15 cellular contexts compared by ENCODE assay signal in genomic region chrX:102560423-102561068, GRCh38. TPM values are rescaled to one million over a fixed set of nuclear protein-coding genes. Genes with fewer than 3 reads are reported as not detected.
DNase-seq lines count a peak whose midpoint lies in the region; ATAC-seq and TF ChIP-seq lines count a peak whose summit lies in the region.
"Had no signal": no experiment of that assay in that cellular context is flagged by ENCODE, and none has a peak within 500 bp of the region (broad histone marks: within the 10 kb centered on the region; RNA-seq: fewer than 3 reads in every experiment).

No MANE protein-coding gene starts in this region.

- no peak overlapping the region for H3K4me3 ChIP-seq in effector memory CD4-positive, alpha-beta T cell (ENCODE audit: insufficient read depth, low read depth, low read length, poor library complexity, severe bottlenecking)

- no peaks in the 10 kb centered on the region for H3K9me3 Mint-ChIP-seq in activated CD4-positive, alpha-beta memory T cell treated with anti-CD3 and anti-CD28 coated beads, Interleukin-2, amount 10 ng/mL, durations not matched to agents 7 days and 5 days
- H3K9me3 Mint-ChIP-seq in activated CD4-positive, alpha-beta memory T cell treated with anti-CD3 and anti-CD28 coated beads for 36 hours: no peaks in the 10 kb centered on the region
- no peaks in the 10 kb centered on the region for H3K9me3 Mint-ChIP-seq in activated CD8-positive, alpha-beta T cell treated with anti-CD3 and anti-CD28 coated beads for 36 hours
- H3K9me3 Mint-ChIP-seq: CD8-positive, alpha-beta T cell had no signal

- intact Hi-C loops in activated CD4-positive, alpha-beta memory T cell treated with anti-CD3 and anti-CD28 coated beads for 36 hours (cut with micrococcal nuclease): loop anchor here (10.0 kb wide), 1 partner anchor 94 kb away; the partner anchor contains the start of gene GPRASP1
- intact Hi-C loops in activated CD8-positive, alpha-beta T cell treated with anti-CD3 and anti-CD28 coated beads for 36 hours (cut with micrococcal nuclease): no loop called here

- peak; percentile 30 for ATAC-seq in activated CD8-positive, alpha-beta T cell treated with anti-CD3 and anti-CD28 coated beads for 36 hours
- ATAC-seq: CD8-positive, alpha-beta T cell had no signal

- CTCF ChIA-PET in activated CD4-positive, alpha-beta memory T cell treated with anti-CD3 and anti-CD28 coated beads, Interleukin-2, amount 10 ng/mL, durations not matched to agents 7 days and 5 days (lab: Charles Lee): no interaction called here
- CTCF ChIA-PET in activated CD4-positive, alpha-beta memory T cell treated with anti-CD3 and anti-CD28 coated beads for 36 hours (lab: Charles Lee): no interaction called here
- CTCF ChIA-PET in activated CD8-positive, alpha-beta T cell treated with anti-CD3 and anti-CD28 coated beads for 36 hours (lab: Charles Lee): no interaction called here

- no peak for TF ChIP-seq CTCF in activated CD8-positive, alpha-beta T cell treated with anti-CD3 and anti-CD28 coated beads for 36 hours (IDR thresholded peaks at IDR 0.05)

- H3K9me3 ChIP-seq in effector memory CD4-positive, alpha-beta T cell (ENCODE audit: control insufficient read depth, low read length): no peaks in the 10 kb centered on the region

- POLR2A ChIA-PET in activated CD4-positive, alpha-beta memory T cell treated with anti-CD3 and anti-CD28 coated beads, Interleukin-2, amount 10 ng/mL, durations not matched to agents 7 days and 5 days (lab: Charles Lee): no interaction called here
- POLR2A ChIA-PET in activated CD4-positive, alpha-beta memory T cell treated with anti-CD3 and anti-CD28 coated beads for 36 hours (lab: Charles Lee): interaction anchor here (1.6 kb wide), 1 partner anchor 38 kb away, joined by 4 read pairs; the partner anchor contains the start of gene ARMCX5
- POLR2A ChIA-PET in activated CD8-positive, alpha-beta T cell treated with anti-CD3 and anti-CD28 coated beads for 36 hours (lab: Charles Lee): no interaction called here

- H3K27ac ChIP-seq in effector memory CD4-positive, alpha-beta T cell (ENCODE audit: insufficient read depth, low read length, poor library complexity, severe bottlenecking): no peak overlapping the region

- H3K4me1 Mint-ChIP-seq in activated CD4-positive, alpha-beta memory T cell treated with anti-CD3 and anti-CD28 coated beads, Interleukin-2, amount 10 ng/mL, durations not matched to agents 7 days and 5 days: no peaks in the 10 kb centered on the region
- no peaks in the 10 kb centered on the region for H3K4me1 Mint-ChIP-seq in activated CD4-positive, alpha-beta memory T cell treated with anti-CD3 and anti-CD28 coated beads for 36 hours (ENCODE audit: low read depth)
- no peaks in the 10 kb centered on the region for H3K4me1 Mint-ChIP-seq in activated CD8-positive, alpha-beta T cell treated with anti-CD3 and anti-CD28 coated beads for 36 hours (ENCODE audit: low read depth)
- H3K4me1 Mint-ChIP-seq: CD14-positive monocyte, H9 had no signal

- H3K27me3 ChIP-seq in effector memory CD4-positive, alpha-beta T cell (replicated peaks; ENCODE audit: control insufficient read depth, insufficient read depth, low read length, poor library complexity, severe bottlenecking): no peaks in the 10 kb centered on the region

- H3K36me3 Mint-ChIP-seq in activated CD4-positive, alpha-beta memory T cell treated with anti-CD3 and anti-CD28 coated beads, Interleukin-2, amount 10 ng/mL, durations not matched to agents 7 days and 5 days (ENCODE audit: low read depth): no peaks in the 10 kb centered on the region
- no peaks in the 10 kb centered on the region for H3K36me3 Mint-ChIP-seq in activated CD4-positive, alpha-beta memory T cell treated with anti-CD3 and anti-CD28 coated beads for 36 hours
- no peaks in the 10 kb centered on the region for H3K36me3 Mint-ChIP-seq in activated CD8-positive, alpha-beta T cell treated with anti-CD3 and anti-CD28 coated beads for 36 hours (ENCODE audit: low read depth)
- H3K36me3 Mint-ChIP-seq: CD14-positive monocyte; CD8-positive, alpha-beta T cell had no signal

- H3K27me3 Mint-ChIP-seq in activated CD4-positive, alpha-beta memory T cell treated with anti-CD3 and anti-CD28 coated beads, Interleukin-2, amount 10 ng/mL, durations not matched to agents 7 days and 5 days: peaks cover 1% of the 10 kb centered on the region
- no peaks in the 10 kb centered on the region for H3K27me3 Mint-ChIP-seq in activated CD4-positive, alpha-beta memory T cell treated with anti-CD3 and anti-CD28 coated beads for 36 hours
- H3K27me3 Mint-ChIP-seq in activated CD8-positive, alpha-beta T cell treated with anti-CD3 and anti-CD28 coated beads for 36 hours: no peaks in the 10 kb centered on the region

- H3K27ac Mint-ChIP-seq in activated CD4-positive, alpha-beta memory T cell treated with anti-CD3 and anti-CD28 coated beads, Interleukin-2, amount 10 ng/mL, durations not matched to agents 7 days and 5 days: peak overlapping the region; percentile 11
- H3K27ac Mint-ChIP-seq in activated CD4-positive, alpha-beta memory T cell treated with anti-CD3 and anti-CD28 coated beads for 36 hours: no peak overlapping the region
- H3K27ac Mint-ChIP-seq in activated CD8-positive, alpha-beta T cell treated with anti-CD3 and anti-CD28 coated beads for 36 hours: no peak overlapping the region
- H3K27ac Mint-ChIP-seq: CD8-positive, alpha-beta T cell; H9 had no signal

- H3K4me3 Mint-ChIP-seq in activated CD4-positive, alpha-beta memory T cell treated with anti-CD3 and anti-CD28 coated beads, Interleukin-2, amount 10 ng/mL, durations not matched to agents 7 days and 5 days: no peak overlapping the region
- no peak overlapping the region for H3K4me3 Mint-ChIP-seq in activated CD4-positive, alpha-beta memory T cell treated with anti-CD3 and anti-CD28 coated beads for 36 hours
- H3K4me3 Mint-ChIP-seq in activated CD8-positive, alpha-beta T cell treated with anti-CD3 and anti-CD28 coated beads for 36 hours: no peak overlapping the region
- H3K4me3 Mint-ChIP-seq: CD14-positive monocyte; CD8-positive, alpha-beta T cell; H9 had no signal

- in situ Hi-C loops in KBM-7 (cut with MboI; ENCODE audit: low pct_unique_long_range_greater_than_20kb, low sequenced_read_pairs): no loop called here

- no peaks in the 10 kb centered on the region for H3K4me1 ChIP-seq in effector memory CD4-positive, alpha-beta T cell (ENCODE audit: control insufficient read depth, insufficient read depth, low read length, poor library complexity, severe bottlenecking)

- DNase-seq in activated CD4-positive, alpha-beta memory T cell treated with anti-CD3 and anti-CD28 coated beads, Interleukin-2, amount 10 ng/mL, durations not matched to agents 7 days and 5 days: no peak
- no peak for DNase-seq in activated CD4-positive, alpha-beta memory T cell treated with anti-CD3 and anti-CD28 coated beads for 36 hours
- DNase-seq in KBM-7 (peak; percentile 9), retina (peak; percentile 19), MV-4-11 (lab: John Stamatoyannopoulos, UW) (no peak)
- no peak for DNase-seq in activated CD8-positive, alpha-beta T cell treated with anti-CD3 and anti-CD28 coated beads for 36 hours
- no peak for DNase-seq in effector memory CD4-positive, alpha-beta T cell
- DNase-seq: CD8-positive, alpha-beta T cell; COR-L47; DMS153; DMS79 treated with DMSO at 0.1 percent for 48 hours; EL; GOT3; H9 had no signal

- no peaks in the 10 kb centered on the region for H3K36me3 ChIP-seq in effector memory CD4-positive, alpha-beta T cell (ENCODE audit: control insufficient read depth, insufficient read depth, low read length)

RNA-seq across cellular contexts. Expression of gene ARMCX5, which starts 38.8 kb away (rescaled TPM):
- total RNA-seq in activated CD4-positive, alpha-beta memory T cell treated with anti-CD3 and anti-CD28 coated beads, Interleukin-2, amount 10 ng/mL, durations not matched to agents 7 days and 5 days: 1 to 10 TPM; 5.3 TPM
- 10 to 100 TPM in 1 of 2 experiments, 1 to 10 TPM in 1; 7.5 to 10.0 TPM for total RNA-seq in activated CD4-positive, alpha-beta memory T cell treated with anti-CD3 and anti-CD28 coated beads for 36 hours
- total RNA-seq in activated CD8-positive, alpha-beta T cell treated with anti-CD3 and anti-CD28 coated beads for 36 hours: 1 to 10 TPM; 9.4 TPM

RNA-seq across cellular contexts. Expression of gene TMSB15A, which starts 44.0 kb away (rescaled TPM):
- total RNA-seq in activated CD4-positive, alpha-beta memory T cell treated with anti-CD3 and anti-CD28 coated beads, Interleukin-2, amount 10 ng/mL, durations not matched to agents 7 days and 5 days: under 1 TPM in 1 of 2 experiments, not detected in 1; 0.45 TPM
- under 1 TPM; 0.45 to 0.70 TPM for total RNA-seq in activated CD4-positive, alpha-beta memory T cell treated with anti-CD3 and anti-CD28 coated beads for 36 hours
- under 1 TPM in 1 of 2 experiments, not detected in 1; 0.54 TPM for total RNA-seq in activated CD8-positive, alpha-beta T cell treated with anti-CD3 and anti-CD28 coated beads for 36 hours
- total RNA-seq: CD8-positive, alpha-beta T cell had no signal

Comparison
In these comparisons a context has a peak if more than half of its experiments do, and no peak if none do; other contexts are left out.
1. DNase-seq: peak in KBM-7 (single experiment) and retina (single experiment); none in activated CD4-positive, alpha-beta memory T cell treated with anti-CD3 and anti-CD28 coated beads, Interleukin-2, amount 10 ng/mL, durations not matched to agents 7 days and 5 days (single experiment), activated CD4-positive, alpha-beta memory T cell treated with anti-CD3 and anti-CD28 coated beads for 36 hours (single experiment), activated CD8-positive, alpha-beta T cell treated with anti-CD3 and anti-CD28 coated beads for 36 hours (single experiment), effector memory CD4-positive, alpha-beta T cell (0 of 3) and MV-4-11 (single experiment).